In genomic region chr18:44839239-44839666, GRCh38 we compare ENCODE assay signal across 8 cellular contexts.
A peak's percentile ranks its signal among the peaks of the same experiment; 100 is the strongest.
DNase-seq lines count a peak whose midpoint lies in the region; ATAC-seq lines count a peak whose summit lies in the region.

No MANE protein-coding gene starts in this region.

- DNase-seq in DMS153 (lab: John Stamatoyannopoulos, UW): peak; percentile 69
- DNase-seq in T-helper 22 cell (ENCODE audit: low read depth): peak; percentile 11
- DNase-seq in amniotic epithelial cell (ENCODE audit: low read depth): peak; percentile 3
- DNase-seq in islet precursor cell: peak; percentile 85
- peak; percentile 33 to 66 (median 38) for DNase-seq in stimulated activated CD4-positive, alpha-beta T cell treated with anti-CD3 and anti-CD28 coated beads, TNF-alpha, amount 100 ng/mL, for 24 hours (ENCODE audit: low read depth in 3 of 3)
- no peak for DNase-seq in middle frontal gyrus (ENCODE audit: extremely low spot score, low spot score)

- ATAC-seq in GM19438 (IDR thresholded peaks at IDR 0.05; ENCODE audit: low read depth, unreplicated experiment): peak; percentile 96
- ATAC-seq in HG03520 (IDR thresholded peaks at IDR 0.05; ENCODE audit: unreplicated experiment): peak; percentile 99
